12 cellular contexts compared by ENCODE assay signal in the genomic region with DNA sequence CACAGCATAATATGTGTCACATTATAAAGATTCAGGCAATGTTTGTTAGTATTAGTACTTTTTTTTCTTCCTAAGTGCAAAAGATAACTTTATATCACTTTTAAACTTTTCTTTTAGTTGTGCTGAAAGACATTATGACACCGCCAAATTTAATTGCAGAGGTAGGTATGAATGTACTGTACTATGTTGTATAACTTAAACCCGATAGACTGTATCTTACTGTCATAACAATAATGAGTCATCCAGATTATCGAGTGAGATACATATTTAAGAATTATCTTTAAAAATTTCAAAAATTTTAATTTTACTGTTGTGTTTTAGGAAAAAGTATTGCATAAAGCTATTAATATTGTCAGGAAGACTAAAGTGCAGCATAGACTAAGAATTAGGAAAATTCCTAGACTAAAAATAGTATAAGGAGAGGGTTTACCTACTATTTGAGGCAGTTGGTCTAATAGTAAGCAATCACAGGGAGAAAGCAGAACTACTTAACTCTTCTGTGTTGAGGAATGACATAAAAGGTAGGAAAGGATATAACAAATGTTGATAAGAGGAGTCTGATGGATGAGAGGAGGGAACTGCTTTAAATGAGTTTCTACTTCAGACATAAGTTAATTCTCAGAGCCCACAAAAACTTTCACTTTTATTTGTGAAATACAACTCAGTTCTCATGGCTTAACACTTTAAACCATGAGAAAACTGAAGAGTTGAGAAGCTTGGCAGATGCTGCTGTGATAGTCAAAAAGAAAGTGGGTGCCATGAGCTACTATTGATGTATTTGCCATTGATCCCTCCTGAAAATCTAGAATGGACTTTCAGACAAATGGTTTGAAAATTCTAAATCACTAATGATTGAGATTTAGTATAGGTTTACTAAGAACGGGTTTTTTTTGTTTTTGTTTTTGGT.
DNase-seq lines count a peak whose midpoint lies in the region; ATAC-seq and TF ChIP-seq lines count a peak whose summit lies in the region.
"Had no signal": no experiment of that assay in that cellular context is flagged by ENCODE, and none has a peak within 500 bp of the region (broad histone marks: within the 10 kb centered on the region; RNA-seq: fewer than 3 reads in every experiment).

No MANE protein-coding gene starts in this region.

- TF ChIP-seq CTCF in ascending aorta (IDR thresholded peaks at IDR 0.05) = no peak

- peak overlapping the region; percentile 15 for H3K4me2 ChIP-seq in skeletal muscle satellite cell (ENCODE audit: low read length)
- H3K4me2 ChIP-seq: hepatocyte had no signal

- no peak overlapping the region for H3K9ac ChIP-seq in skeletal muscle satellite cell (ENCODE audit: low read depth, low read length)

- H3K9me3 ChIP-seq in ascending aorta = no peaks in the 10 kb centered on the region
- no peaks in the 10 kb centered on the region for H3K9me3 ChIP-seq in skeletal muscle satellite cell (replicated peaks; ENCODE audit: low read length)

- H3K36me3 ChIP-seq in ascending aorta = no peaks in the 10 kb centered on the region
- H3K36me3 ChIP-seq in skeletal muscle satellite cell (ENCODE audit: insufficient read depth, low read length) = peaks cover 16% of the 10 kb centered on the region

- intact Hi-C loops in ascending aorta (cut with DNase I) = loop anchor here (5.0 to 10.0 kb wide), 2 partner anchors 69 to 454 kb away; a partner anchor contains a TSS

- H3K4me3 ChIP-seq in ascending aorta = no peak overlapping the region
- no peak overlapping the region for H3K4me3 ChIP-seq in skeletal muscle satellite cell (ENCODE audit: low read length)
- H3K4me3 ChIP-seq: hepatocyte had no signal

- peak overlapping the region; percentile 44 to 46 for H3K27ac ChIP-seq in ascending aorta
- H3K27ac ChIP-seq: hepatocyte, HL-60 had no signal

- ATAC-seq in GM18498 (IDR thresholded peaks at IDR 0.05; ENCODE audit: unreplicated experiment) (peak; percentile 64), GM21423 (IDR thresholded peaks at IDR 0.05; ENCODE audit: unreplicated experiment) (no peak), GM21528 (IDR thresholded peaks at IDR 0.05; ENCODE audit: low FRiP score, unreplicated experiment) (no peak)

- H3K4me1 ChIP-seq in ascending aorta = peaks cover 10 to 41% of the 10 kb centered on the region in 2 donors
- peaks cover 38% of the 10 kb centered on the region for H3K4me1 ChIP-seq in skeletal muscle satellite cell (ENCODE audit: control insufficient read depth, insufficient read depth, low read length)

- DNase-seq in HCEC 1CT (peak; percentile 9), ascending aorta (ENCODE audit: low spot score in 2 of 2) (no peak), GDM1 (lab: John Stamatoyannopoulos, UW) (no peak)
- DNase-seq: activated CD4-positive, alpha-beta T cell treated with anti-CD3 and anti-CD28 coated beads, Interleukin-2, amount 50 U/mL, for 4 hours; activated gamma-delta T cell treated with Interleukin-2 at 50 U/mL for 16 hours; caudate nucleus had no signal

- H3K27me3 ChIP-seq in ascending aorta = no peaks in the 10 kb centered on the region
- no peaks in the 10 kb centered on the region for H3K27me3 ChIP-seq in skeletal muscle satellite cell (ENCODE audit: control insufficient read depth, insufficient read depth, low read length)
- H3K27me3 ChIP-seq: hepatocyte had no signal
